ENCODE assay signal across 30 cellular contexts in genomic region chr4:131534944-131535640, GRCh38.
DNase-seq lines count a peak whose midpoint lies in the region; ATAC-seq and TF ChIP-seq lines count a peak whose summit lies in the region.
"Had no signal": no experiment of that assay in that cellular context is flagged by ENCODE, and none has a peak within 500 bp of the region (broad histone marks: within the 10 kb centered on the region; RNA-seq: fewer than 3 reads in every experiment).

No MANE protein-coding gene starts in this region.

- intact Hi-C loops in body of pancreas (cut with DNase I) (no loop called here), Calu3 (cut with micrococcal nuclease; ENCODE audit: unreplicated experiment) (no loop called here)

- no TSS peak for BruUV-seq in Calu3 (replicated peaks; lab: Mats Ljungman, UMichigan)

- H3K4me1 Mint-ChIP-seq in nephron (no peaks in the 10 kb centered on the region), Calu3 (ENCODE audit: low read depth, unreplicated experiment) (no peaks in the 10 kb centered on the region)
- H3K4me1 Mint-ChIP-seq: activated CD4-positive, alpha-beta T cell treated with anti-CD3 and anti-CD28 coated beads, Interleukin-2, amount 10 ng/mL, durations not matched to agents 24 days and 14 days; activated naive CD8-positive, alpha-beta T cell treated with anti-CD3 and anti-CD28 coated beads for 36 hours; WTC11 had no signal

- TF ChIP-seq POLR2A in body of pancreas (IDR thresholded peaks at IDR 0.05), result no peak

- H3K9me3 ChIP-seq in Karpas-422 (ENCODE audit: low read length) (no peaks in the 10 kb centered on the region), body of pancreas (no peaks in the 10 kb centered on the region)
- H3K9me3 ChIP-seq: BE2C, gastrocnemius medialis, left lung, SJSA1, testis, uterus had no signal

- H3K9me3 Mint-ChIP-seq in nephron, result no peaks in the 10 kb centered on the region
- H3K9me3 Mint-ChIP-seq in Calu3 (ENCODE audit: low read depth, unreplicated experiment), result no peaks in the 10 kb centered on the region
- H3K9me3 Mint-ChIP-seq: activated CD4-positive, alpha-beta T cell treated with anti-CD3 and anti-CD28 coated beads, Interleukin-2, amount 10 ng/mL, durations not matched to agents 24 days and 14 days; activated naive CD8-positive, alpha-beta T cell treated with anti-CD3 and anti-CD28 coated beads for 36 hours; CD8-positive, alpha-beta T cell; stimulated activated naive CD8-positive, alpha-beta T cell treated with anti-CD3 and anti-CD28 coated beads, Interleukin-15, Interleukin-2, amounts not matched to agents 100 ng/mL and 50 ng/mL, for 24 hours; WTC11 had no signal

- TF ChIP-seq CTCF in epithelial cell of proximal tubule (conservative IDR thresholded peaks at IDR 0.05; ENCODE audit: low read depth, low read length), result no peak
- no peak for TF ChIP-seq CTCF in nephron (IDR thresholded peaks at IDR 0.05; ENCODE audit: unreplicated experiment in 3 of 3)
- no peak for TF ChIP-seq CTCF in body of pancreas (IDR thresholded peaks at IDR 0.05)
- TF ChIP-seq CTCF in Calu3 (IDR thresholded peaks at IDR 0.05; ENCODE audit: unreplicated experiment), result no peak

- H3K36me3 Mint-ChIP-seq in nephron (ENCODE audit: low read depth), result no peaks in the 10 kb centered on the region
- no peaks in the 10 kb centered on the region for H3K36me3 Mint-ChIP-seq in Calu3 (ENCODE audit: insufficient read depth, unreplicated experiment)
- H3K36me3 Mint-ChIP-seq: activated naive CD8-positive, alpha-beta T cell treated with anti-CD3 and anti-CD28 coated beads for 36 hours; CD8-positive, alpha-beta T cell; WTC11 had no signal

- H3K4me2 ChIP-seq in Karpas-422 (ENCODE audit: low read depth, low read length, poor library complexity, severe bottlenecking), result no peak overlapping the region
- H3K4me2 ChIP-seq: KMS-11 had no signal

- ATAC-seq in body of pancreas, result no peak
- ATAC-seq: CD8-positive, alpha-beta T cell; gastrocnemius medialis; GM12878; HCT116; left lung; right cardiac atrium; WTC11 had no signal

- H3K27me3 ChIP-seq in Karpas-422 (ENCODE audit: low read length) (no peaks in the 10 kb centered on the region), body of pancreas (no peaks in the 10 kb centered on the region)
- H3K27me3 ChIP-seq: BE2C, gastrocnemius medialis, left lung, SJSA1, testis, uterus had no signal

- no peak overlapping the region for H3K9ac ChIP-seq in Karpas-422 (ENCODE audit: low read length)
- H3K9ac ChIP-seq: KMS-11 had no signal

- in situ Hi-C loops in ACHN (cut with HindIII; ENCODE audit: low pct_ligation_motif_present, low pct_unique_long_range_greater_than_20kb, low sequenced_read_pairs), result no loop called here

- H3K27ac ChIP-seq in Karpas-422 (ENCODE audit: low read length), result no peak overlapping the region
- no peak overlapping the region for H3K27ac ChIP-seq in body of pancreas
- H3K27ac ChIP-seq: gastrocnemius medialis, KMS-11, left lung, RWPE1, SJSA1, testis, uterus had no signal

- no peaks in the 10 kb centered on the region for H4K20me1 ChIP-seq in Karpas-422 (ENCODE audit: insufficient read depth, low read depth, low read length)

- no peak overlapping the region for H3K4me3 Mint-ChIP-seq in nephron
- no peak overlapping the region for H3K4me3 Mint-ChIP-seq in Calu3 (ENCODE audit: low read depth, unreplicated experiment)
- H3K4me3 Mint-ChIP-seq: activated CD4-positive, alpha-beta T cell treated with anti-CD3 and anti-CD28 coated beads, Interleukin-2, amount 10 ng/mL, durations not matched to agents 24 days and 14 days; activated naive CD8-positive, alpha-beta T cell treated with anti-CD3 and anti-CD28 coated beads for 36 hours; activated T-cell treated with anti-CD3 and anti-CD28 coated beads, Interleukin-2, amount 50 U/mL, for 24 hours; CD8-positive, alpha-beta T cell; stimulated activated naive CD8-positive, alpha-beta T cell treated with anti-CD3 and anti-CD28 coated beads, Interleukin-15, Interleukin-2, amounts not matched to agents 100 ng/mL and 50 ng/mL, for 24 hours; WTC11 had no signal

- peak overlapping the region; percentile 3; the same call in 1 of the 2 replicates for H2AFZ ChIP-seq in Karpas-422 (ENCODE audit: low read length)

- WGBS in body of pancreas, 2 donors, result 64 to 73% methylated on average over 7 of the region's 7 CpGs

- peak; percentile 1 for DNase-seq in ACHN
- DNase-seq in Karpas-422, result no peak
- peak; percentile 81 for DNase-seq in epithelial cell of proximal tubule (ENCODE audit: low read depth)
- DNase-seq in NCI-H2029 treated with DMSO at 0.1 percent for 48 hours (lab: John Stamatoyannopoulos, UW), result no peak
- DNase-seq in body of pancreas, result no peak
- no peak for DNase-seq in Calu3
- DNase-seq: activated CD4-positive, alpha-beta T cell treated with anti-CD3 and anti-CD28 coated beads, Interleukin-2, amount 10 ng/mL, durations not matched to agents 24 days and 14 days; activated effector memory CD4-positive, alpha-beta T cell treated with anti-CD3 and anti-CD28 coated beads, Interleukin-2, amount 50 U/mL, for 16 hours; activated naive CD8-positive, alpha-beta T cell treated with anti-CD3 and anti-CD28 coated beads for 36 hours; activated T-cell treated with anti-CD3 and anti-CD28 coated beads, Interleukin-2, amount 50 U/mL, for 24 hours; anterior cingulate cortex; BE2C; CD8-positive, alpha-beta T cell; DMS153; gastrocnemius medialis; left lung; NCI-H1417 treated with DMSO at 0.1 percent for 48 hours; NCI-H2081 treated with DMSO at 0.1 percent for 48 hours; right cardiac atrium; stimulated activated CD8-positive, alpha-beta memory T cell treated with anti-CD3 and anti-CD28 coated beads, Interleukin-4, amount 100 ng/mL, for 48 hours; testis; uterus had no signal

- H3K4me1 ChIP-seq in Karpas-422 (ENCODE audit: low read length) (no peaks in the 10 kb centered on the region), body of pancreas (no peaks in the 10 kb centered on the region)
- H3K4me1 ChIP-seq: BE2C, gastrocnemius medialis, left lung, SJSA1, testis, uterus had no signal

- H3K4me3 ChIP-seq in Karpas-422 (ENCODE audit: low read length) (no peak overlapping the region), epithelial cell of proximal tubule (ENCODE audit: low read depth, low read length) (no peak overlapping the region), body of pancreas (no peak overlapping the region)
- H3K4me3 ChIP-seq: gastrocnemius medialis, GM12878, left lung, SJSA1, testis, uterus had no signal

- H3K27ac Mint-ChIP-seq in nephron (peak overlapping the region; percentile 40 to 83 (median 47)), Calu3 (ENCODE audit: unreplicated experiment) (no peak overlapping the region)
- H3K27ac Mint-ChIP-seq: activated CD4-positive, alpha-beta T cell treated with anti-CD3 and anti-CD28 coated beads, Interleukin-2, amount 10 ng/mL, durations not matched to agents 24 days and 14 days; activated naive CD8-positive, alpha-beta T cell treated with anti-CD3 and anti-CD28 coated beads for 36 hours; activated T-cell treated with anti-CD3 and anti-CD28 coated beads, Interleukin-2, amount 50 U/mL, for 24 hours; CD8-positive, alpha-beta T cell; stimulated activated naive CD8-positive, alpha-beta T cell treated with anti-CD3 and anti-CD28 coated beads, Interleukin-15, Interleukin-2, amounts not matched to agents 100 ng/mL and 50 ng/mL, for 24 hours; WTC11 had no signal

- no peaks in the 10 kb centered on the region for H3K27me3 Mint-ChIP-seq in nephron (ENCODE audit: low read depth)
- H3K27me3 Mint-ChIP-seq in Calu3 (ENCODE audit: unreplicated experiment), result no peaks in the 10 kb centered on the region
- H3K27me3 Mint-ChIP-seq: activated CD4-positive, alpha-beta T cell treated with anti-CD3 and anti-CD28 coated beads, Interleukin-2, amount 10 ng/mL, durations not matched to agents 24 days and 14 days; activated naive CD8-positive, alpha-beta T cell treated with anti-CD3 and anti-CD28 coated beads for 36 hours; activated T-cell treated with anti-CD3 and anti-CD28 coated beads, Interleukin-2, amount 50 U/mL, for 24 hours; stimulated activated naive CD8-positive, alpha-beta T cell treated with anti-CD3 and anti-CD28 coated beads, Interleukin-15, Interleukin-2, amounts not matched to agents 100 ng/mL and 50 ng/mL, for 24 hours had no signal

- H3K36me3 ChIP-seq in Karpas-422 (ENCODE audit: insufficient read depth, low read length) (no peaks in the 10 kb centered on the region), body of pancreas (replicated peaks in 1 of 2; ENCODE audit: insufficient read depth in 1 of 2, low read depth in 2 of 2) (no peaks in the 10 kb centered on the region)
- H3K36me3 ChIP-seq: BE2C, gastrocnemius medialis, left lung, SJSA1, uterus had no signal

- H3K79me2 ChIP-seq in Karpas-422 (ENCODE audit: low read length), result no peaks in the 10 kb centered on the region

- H3K9me2 ChIP-seq in Karpas-422 (replicated peaks; ENCODE audit: insufficient read depth, low read length), result no peaks in the 10 kb centered on the region

- CTCF ChIA-PET in Calu3 (lab: Charles Lee), result interaction anchor here (0.7 kb wide), 1 partner anchor 1031 kb away, joined by 9 read pairs; no protein-coding TSS in a partner anchor

Comparison
In these comparisons a context has a peak if more than half of its experiments do, and no peak if none do; other contexts are left out.
1. DNase-seq: peak in ACHN (single experiment) and epithelial cell of proximal tubule (single experiment); none in Karpas-422 (single experiment), NCI-H2029 treated with DMSO at 0.1 percent for 48 hours (single experiment), body of pancreas (0 of 4) and Calu3 (single experiment).